In the genomic region with DNA sequence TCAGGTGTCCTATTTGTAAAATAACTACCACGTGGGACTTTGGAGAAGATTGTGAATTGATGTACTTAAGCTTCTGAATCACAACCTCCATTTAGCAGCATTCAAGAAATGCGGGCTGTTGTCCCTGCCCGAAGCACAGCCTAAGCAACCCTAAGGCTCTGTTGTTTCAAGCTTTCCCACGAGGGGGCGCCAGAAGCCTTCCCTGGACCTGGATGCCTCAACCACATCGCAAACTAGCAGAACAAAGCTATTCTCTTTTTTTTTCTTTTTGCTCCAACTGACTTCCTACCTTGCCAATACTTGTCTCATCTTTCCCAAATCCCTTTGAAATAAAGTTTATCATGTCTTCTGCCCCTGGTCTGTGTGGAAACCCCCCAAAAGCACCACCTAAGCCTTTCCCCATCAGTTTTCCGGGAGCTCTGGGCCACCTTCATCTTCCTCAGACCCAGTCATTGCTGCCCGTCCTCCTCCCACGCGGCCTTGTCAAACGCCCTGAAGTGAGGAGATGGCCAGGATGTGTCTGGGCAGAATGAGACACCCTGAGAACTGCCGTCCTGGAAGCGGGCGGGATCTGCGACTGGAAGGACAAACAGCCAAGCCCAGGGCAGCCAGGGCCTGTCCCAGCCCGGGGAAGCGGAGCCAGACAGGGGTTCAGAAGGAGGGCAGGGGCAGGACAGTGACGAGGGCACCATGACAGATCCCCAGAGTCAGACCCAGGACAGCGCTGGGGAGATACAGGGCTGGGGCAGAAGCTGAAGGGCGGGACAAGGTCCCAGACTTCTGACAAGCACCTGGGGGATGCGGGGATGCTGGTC, we compare ENCODE assay signal across 8 cellular contexts.
DNase-seq lines count a peak whose midpoint lies in the region; ATAC-seq and TF ChIP-seq lines count a peak whose summit lies in the region.

No MANE protein-coding gene starts in this region.

- H3K4me1 Mint-ChIP-seq in type B pancreatic cell (ENCODE audit: unreplicated experiment) = peaks cover 19% of the 10 kb centered on the region

- no peak overlapping the region for H3K4me3 Mint-ChIP-seq in type B pancreatic cell

- ATAC-seq in HG02884 (IDR thresholded peaks at IDR 0.05; ENCODE audit: unreplicated experiment) = no peak

- H3K79me2 ChIP-seq in parathyroid adenoma = no peaks in the 10 kb centered on the region

- DNase-seq in GM03348 (ENCODE audit: low spot score) (peak; percentile 92), SJSA1 (ENCODE audit: low read depth in 1 of 2, low spot score in 2 of 2) (peak; percentile 64 to 77), globus pallidus (ENCODE audit: low spot score) (peak; percentile 70), type B pancreatic cell (ENCODE audit: extremely low spot score, unreplicated experiment) (peak; percentile 89)
- peak; percentile 55 to 78 (median 68) for DNase-seq in activated naive CD4-positive, alpha-beta T cell (lab: John Stamatoyannopoulos, UW)

- peaks cover 22% of the 10 kb centered on the region for H3K27me3 ChIP-seq in SJSA1 (replicated peaks)
- no peaks in the 10 kb centered on the region for H3K27me3 ChIP-seq in parathyroid adenoma (ENCODE audit: control insufficient read depth, insufficient read depth, low read length)

- H3K27ac ChIP-seq in SJSA1 (no peak overlapping the region), parathyroid adenoma (no peak overlapping the region)

- H3K9me3 Mint-ChIP-seq in type B pancreatic cell = no peaks in the 10 kb centered on the region

- TF ChIP-seq CTCF in LNCAP (IDR thresholded peaks at IDR 0.05) = peak; percentile 92
- peak; percentile 90 for TF ChIP-seq CTCF in parathyroid adenoma (IDR thresholded peaks at IDR 0.05)
- peak; percentile 97 for TF ChIP-seq CTCF in type B pancreatic cell (conservative IDR thresholded peaks at IDR 0.05)

- no peak overlapping the region for H3K27ac Mint-ChIP-seq in type B pancreatic cell

- no peaks in the 10 kb centered on the region for H3K36me3 Mint-ChIP-seq in type B pancreatic cell

- no peak overlapping the region for H2AFZ ChIP-seq in parathyroid adenoma

- no peak overlapping the region for H3K4me2 ChIP-seq in parathyroid adenoma (ENCODE audit: low read length)

- H3K27me3 Mint-ChIP-seq in type B pancreatic cell = peaks cover 35% of the 10 kb centered on the region

- no peak overlapping the region for H3K4me3 ChIP-seq in SJSA1
- no peak overlapping the region for H3K4me3 ChIP-seq in parathyroid adenoma (ENCODE audit: low read depth, low read length)

- peaks cover 21% of the 10 kb centered on the region for H3K9me3 ChIP-seq in SJSA1 (replicated peaks)
- H3K9me3 ChIP-seq in parathyroid adenoma (ENCODE audit: control insufficient read depth, low read length) = no peaks in the 10 kb centered on the region

- no peak overlapping the region for H3K9ac ChIP-seq in parathyroid adenoma

- no peaks in the 10 kb centered on the region for H3K4me1 ChIP-seq in SJSA1 (replicated peaks)
- no peaks in the 10 kb centered on the region for H3K4me1 ChIP-seq in parathyroid adenoma

- no peaks in the 10 kb centered on the region for H3K36me3 ChIP-seq in SJSA1
- H3K36me3 ChIP-seq in parathyroid adenoma (ENCODE audit: control insufficient read depth, insufficient read depth, low read length) = no peaks in the 10 kb centered on the region
